In genomic region chr17:59534583-59534982, GRCh38 we compare ENCODE assay signal across 16 cellular contexts. TPM values are rescaled to one million over a fixed set of nuclear protein-coding genes. Genes with fewer than 3 reads are reported as not detected.
DNase-seq lines count a peak whose midpoint lies in the region; ATAC-seq and TF ChIP-seq lines count a peak whose summit lies in the region.
"Had no signal": no experiment of that assay in that cellular context is flagged by ENCODE, and none has a peak within 500 bp of the region (broad histone marks: within the 10 kb centered on the region; RNA-seq: fewer than 3 reads in every experiment).

No MANE protein-coding gene starts in this region.

- intact Hi-C loops in right lobe of liver (cut with DNase I) = no loop called here

- DNase-seq in DMS 273 (lab: John Stamatoyannopoulos, UW; ENCODE audit: unreplicated experiment) = peak; percentile 43
- no peak for DNase-seq in DMS 273 treated with DMSO at 0.1 percent for 48 hours (lab: John Stamatoyannopoulos, UW)
- peak; percentile 39 for DNase-seq in HuH-7.5 (ENCODE audit: low spot score)
- peak; percentile 16 for DNase-seq in SW480 (ENCODE audit: low spot score)
- DNase-seq in right lobe of liver = no peak
- DNase-seq: 8988T; colonic mucosa; head of caudate nucleus; NCI-H1930; stimulated activated CD4-positive, alpha-beta T cell treated with anti-CD3 and anti-CD28 coated beads, Interleukin-4, amount 100 ng/mL, for 4 hours had no signal

- 10% methylated on average over 1 of the region's 1 CpG for WGBS in right lobe of liver (ENCODE audit: insufficient coverage, low coverage, low lambda C conversion rate, missing lambda C conversion rate)

- H3K9me3 ChIP-seq in right lobe of liver = no peaks in the 10 kb centered on the region
- H3K9me3 ChIP-seq: colonic mucosa, prostate gland had no signal

- ATAC-seq in right lobe of liver = peak in 3 of 4 donors; percentile 28 to 54 (median 33)
- ATAC-seq in GM18511 (IDR thresholded peaks at IDR 0.05; ENCODE audit: unreplicated experiment) = no peak
- ATAC-seq in GM18873 (IDR thresholded peaks at IDR 0.05; ENCODE audit: low FRiP score, unreplicated experiment) = no peak
- no peak for ATAC-seq in GM21367 (IDR thresholded peaks at IDR 0.05; ENCODE audit: unreplicated experiment)

- TF ChIP-seq CTCF in right lobe of liver (IDR thresholded peaks at IDR 0.05) = peak in 3 of 4 donors; percentile 7 to 15 (median 9)

- TF ChIP-seq POLR2A in right lobe of liver (IDR thresholded peaks at IDR 0.05) = no peak

- H3K36me3 ChIP-seq in right lobe of liver = no peaks in the 10 kb centered on the region
- H3K36me3 ChIP-seq: colonic mucosa, prostate gland had no signal

- H3K4me3 ChIP-seq in right lobe of liver = no peak overlapping the region
- H3K4me3 ChIP-seq: colonic mucosa, prostate gland, SK-N-MC had no signal

- H3K27me3 ChIP-seq in right lobe of liver = no peaks in the 10 kb centered on the region
- H3K27me3 ChIP-seq: colonic mucosa had no signal

- no peak overlapping the region for H3K27ac ChIP-seq in right lobe of liver
- H3K27ac ChIP-seq: colonic mucosa, HL-60, prostate gland, SK-N-MC had no signal

- no peaks in the 10 kb centered on the region for H3K4me1 ChIP-seq in right lobe of liver
- H3K4me1 ChIP-seq: colonic mucosa, prostate gland had no signal

RNA-seq across cellular contexts. Expression of gene DHX40, which starts 30.8 kb away (rescaled TPM):
- total RNA-seq in right lobe of liver = 10 to 100 TPM in 2 of 6 experiments, 1 to 10 TPM in 4; 7.8 to 12.0 (median 9.4) TPM

Comparison
In these comparisons a context has a peak if more than half of its experiments do, and no peak if none do; other contexts are left out.
1. DNase-seq: peak in DMS 273 (single experiment), HuH-7.5 (single experiment) and SW480 (single experiment); none in DMS 273 treated with DMSO at 0.1 percent for 48 hours (single experiment) and right lobe of liver (0 of 3).
2. ATAC-seq: peak in right lobe of liver (3 of 4); none in GM18511 (single experiment), GM18873 (single experiment) and GM21367 (single experiment).